In the genomic region with DNA sequence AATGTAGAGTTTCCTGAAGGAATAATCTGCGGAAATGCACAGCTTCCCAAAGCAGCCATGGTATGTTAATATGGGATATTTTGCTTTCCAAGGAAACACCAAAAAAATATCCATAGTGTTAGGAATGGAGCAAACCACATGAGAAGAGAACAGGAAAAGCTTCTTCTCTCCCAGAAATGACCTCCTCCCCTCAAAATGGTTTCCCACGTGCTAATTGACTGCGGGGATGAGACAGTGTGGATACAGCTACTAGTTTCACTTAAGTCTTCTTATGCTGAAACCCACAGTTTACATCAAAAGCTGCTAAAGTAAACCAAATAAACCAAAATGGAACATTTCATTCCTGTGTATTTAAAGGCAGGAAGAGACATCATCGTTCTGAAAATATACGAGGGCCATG, we compare ENCODE assay signal across 12 cellular contexts.
DNase-seq lines count a peak whose midpoint lies in the region; ATAC-seq and TF ChIP-seq lines count a peak whose summit lies in the region.
"Had no signal": no experiment of that assay in that cellular context is flagged by ENCODE, and none has a peak within 500 bp of the region (broad histone marks: within the 10 kb centered on the region; RNA-seq: fewer than 3 reads in every experiment).

No MANE protein-coding gene starts in this region.

- H3K4me3 ChIP-seq in esophagus muscularis mucosa (no peak overlapping the region), skeletal muscle tissue (ENCODE audit: low read length in 3 of 3) (no peak overlapping the region), foreskin fibroblast (ENCODE audit: low read depth in 1 of 2, low read length in 2 of 2) (no peak overlapping the region)
- H3K4me3 ChIP-seq: body of pancreas had no signal

- DNase-seq in T-helper 1 cell, result no peak
- DNase-seq in activated CD4-positive, alpha-beta memory T cell treated with anti-CD3 and anti-CD28 coated beads, Interleukin-2, amount 10 ng/mL, durations not matched to agents 7 days and 5 days, result no peak
- no peak for DNase-seq in esophagus muscularis mucosa (ENCODE audit: extremely low spot score)
- DNase-seq in posterior vena cava (ENCODE audit: low spot score), result no peak
- DNase-seq in foreskin fibroblast, result no peak
- DNase-seq: NCI-H446, SHP77 had no signal

- H3K36me3 ChIP-seq in esophagus muscularis mucosa, result no peaks in the 10 kb centered on the region
- H3K36me3 ChIP-seq in skeletal muscle tissue (ENCODE audit: control insufficient read depth in 3 of 3, insufficient read depth in 3 of 3, low read length in 3 of 3), result no peaks in the 10 kb centered on the region

- H3K9ac ChIP-seq in skeletal muscle tissue (ENCODE audit: low read depth in 1 of 3, low read length in 3 of 3), result no peak overlapping the region

- H3K27ac ChIP-seq in esophagus muscularis mucosa (replicated peaks in 1 of 4) (peak overlapping the region; percentile 28 to 46 (median 36)), skeletal muscle tissue (ENCODE audit: low read depth, low read length) (peak overlapping the region; percentile 31)
- H3K27ac ChIP-seq: 22Rv1, body of pancreas had no signal

- H3K9me3 Mint-ChIP-seq in T-helper 1 cell treated with Interleukin-12 subunit alpha and Interleukin-12 subunit beta and Interleukin-4 antibody, amounts not matched to agents 30 μg/mL and 1 μg/mL, for 36 hours, result no peaks in the 10 kb centered on the region
- H3K9me3 Mint-ChIP-seq in activated CD4-positive, alpha-beta memory T cell treated with anti-CD3 and anti-CD28 coated beads, Interleukin-2, amount 10 ng/mL, durations not matched to agents 7 days and 5 days, result no peaks in the 10 kb centered on the region

- no peaks in the 10 kb centered on the region for H3K27me3 Mint-ChIP-seq in T-helper 1 cell treated with Interleukin-12 subunit alpha and Interleukin-12 subunit beta and Interleukin-4 antibody, amounts not matched to agents 30 μg/mL and 1 μg/mL, for 36 hours (ENCODE audit: low read depth)
- no peaks in the 10 kb centered on the region for H3K27me3 Mint-ChIP-seq in activated CD4-positive, alpha-beta memory T cell treated with anti-CD3 and anti-CD28 coated beads, Interleukin-2, amount 10 ng/mL, durations not matched to agents 7 days and 5 days

- CTCF ChIA-PET in activated CD4-positive, alpha-beta memory T cell treated with anti-CD3 and anti-CD28 coated beads, Interleukin-2, amount 10 ng/mL, durations not matched to agents 7 days and 5 days (lab: Charles Lee), result interaction anchor here (0.7 to 1.6 kb wide), 10 partner anchors 8 to 189 kb away, joined by 3 to 8 read pairs (median 4); a partner anchor contains a TSS

- ATAC-seq in GM21526 (IDR thresholded peaks at IDR 0.05; ENCODE audit: low FRiP score, unreplicated experiment), result no peak

- WGBS in esophagus muscularis mucosa, result 73% methylated on average over 5 of the region's 5 CpGs

- H3K4me1 ChIP-seq in esophagus muscularis mucosa, result peaks cover 12 to 44% (median 38%) of the 10 kb centered on the region in 4 donors
- peaks cover 0 to 3% (median 0%) of the 10 kb centered on the region in 3 donors for H3K4me1 ChIP-seq in skeletal muscle tissue (ENCODE audit: control insufficient read depth in 3 of 3, insufficient read depth in 3 of 3, low read length in 3 of 3)
- H3K4me1 ChIP-seq: body of pancreas had no signal

- TF ChIP-seq CTCF in esophagus muscularis mucosa (IDR thresholded peaks at IDR 0.05), result no peak
- TF ChIP-seq CTCF in foreskin fibroblast (IDR thresholded peaks at IDR 0.05; ENCODE audit: low read depth, low read length), result no peak

- peak overlapping the region; percentile 63 for H3K4me3 Mint-ChIP-seq in T-helper 1 cell treated with Interleukin-12 subunit alpha and Interleukin-12 subunit beta and Interleukin-4 antibody, amounts not matched to agents 30 μg/mL and 1 μg/mL, for 36 hours
- peak overlapping the region; percentile 4 for H3K4me3 Mint-ChIP-seq in activated CD4-positive, alpha-beta memory T cell treated with anti-CD3 and anti-CD28 coated beads, Interleukin-2, amount 10 ng/mL, durations not matched to agents 7 days and 5 days

- H3K27me3 ChIP-seq in esophagus muscularis mucosa (no peaks in the 10 kb centered on the region), skeletal muscle tissue (ENCODE audit: control insufficient read depth in 3 of 3, insufficient read depth in 3 of 3, low read length in 3 of 3) (peaks cover 0 to 5% (median 3%) of the 10 kb centered on the region in 3 donors)
- H3K27me3 ChIP-seq: body of pancreas had no signal

- TF ChIP-seq EP300 in esophagus muscularis mucosa (IDR thresholded peaks at IDR 0.05), result no peak

- H3K4me1 Mint-ChIP-seq in T-helper 1 cell treated with Interleukin-12 subunit alpha and Interleukin-12 subunit beta and Interleukin-4 antibody, amounts not matched to agents 30 μg/mL and 1 μg/mL, for 36 hours (ENCODE audit: low read depth), result peaks cover 74% of the 10 kb centered on the region
- H3K4me1 Mint-ChIP-seq in activated CD4-positive, alpha-beta memory T cell treated with anti-CD3 and anti-CD28 coated beads, Interleukin-2, amount 10 ng/mL, durations not matched to agents 7 days and 5 days, result peaks cover 80% of the 10 kb centered on the region

- H3K36me3 Mint-ChIP-seq in T-helper 1 cell treated with Interleukin-12 subunit alpha and Interleukin-12 subunit beta and Interleukin-4 antibody, amounts not matched to agents 30 μg/mL and 1 μg/mL, for 36 hours (ENCODE audit: low read depth), result peaks cover 33% of the 10 kb centered on the region
- peaks cover 17% of the 10 kb centered on the region for H3K36me3 Mint-ChIP-seq in activated CD4-positive, alpha-beta memory T cell treated with anti-CD3 and anti-CD28 coated beads, Interleukin-2, amount 10 ng/mL, durations not matched to agents 7 days and 5 days (ENCODE audit: low read depth)

- peak overlapping the region; percentile 99 for H3K27ac Mint-ChIP-seq in T-helper 1 cell treated with Interleukin-12 subunit alpha and Interleukin-12 subunit beta and Interleukin-4 antibody, amounts not matched to agents 30 μg/mL and 1 μg/mL, for 36 hours
- H3K27ac Mint-ChIP-seq in activated CD4-positive, alpha-beta memory T cell treated with anti-CD3 and anti-CD28 coated beads, Interleukin-2, amount 10 ng/mL, durations not matched to agents 7 days and 5 days, result peak overlapping the region; percentile 86

- H3K9me3 ChIP-seq in esophagus muscularis mucosa (no peaks in the 10 kb centered on the region), skeletal muscle tissue (ENCODE audit: control insufficient read depth in 3 of 3, low read length in 3 of 3) (no peaks in the 10 kb centered on the region)
- H3K9me3 ChIP-seq: body of pancreas had no signal

- no peak for TF ChIP-seq POLR2A in esophagus muscularis mucosa (IDR thresholded peaks at IDR 0.05; ENCODE audit: low read depth)

- POLR2A ChIA-PET in activated CD4-positive, alpha-beta memory T cell treated with anti-CD3 and anti-CD28 coated beads, Interleukin-2, amount 10 ng/mL, durations not matched to agents 7 days and 5 days (lab: Charles Lee), result interaction anchor here (0.7 to 4.5 kb wide), 23 partner anchors 8 to 188 kb away, joined by 3 to 40 read pairs (median 8); a partner anchor contains a TSS

- intact Hi-C loops in esophagus muscularis mucosa (cut with DNase I) (no loop called here), posterior vena cava (cut with DNase I) (no loop called here)
